1 cellular context compared by ENCODE assay signal in the genomic region with DNA sequence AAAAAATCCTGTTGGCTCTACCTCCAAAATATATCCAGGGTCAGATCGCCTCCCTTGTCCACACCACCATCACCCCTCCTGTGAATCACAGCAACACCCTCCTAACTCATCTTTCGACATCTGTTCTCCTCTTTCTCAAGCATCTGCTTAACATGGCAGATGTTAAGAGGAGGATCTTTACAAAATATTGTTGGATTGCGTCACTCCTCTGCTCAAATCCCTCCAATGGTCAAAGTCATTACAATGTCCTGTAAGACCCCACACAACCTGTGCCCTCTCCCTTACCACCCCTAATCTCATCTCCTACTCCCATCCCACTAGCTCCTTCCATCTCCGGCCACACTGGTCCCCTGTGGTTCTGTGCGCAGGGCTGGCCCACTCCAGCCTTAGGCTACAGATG.
TF ChIP-seq lines count a peak whose summit lies in the region.

No MANE protein-coding gene starts in this region.

TF ChIP-seq in HepG2, 621 proteins besides CTCF, POLR2A, EP300 and RAD21 (continued from another document):
- TF ChIP-seq, protein P1, sequence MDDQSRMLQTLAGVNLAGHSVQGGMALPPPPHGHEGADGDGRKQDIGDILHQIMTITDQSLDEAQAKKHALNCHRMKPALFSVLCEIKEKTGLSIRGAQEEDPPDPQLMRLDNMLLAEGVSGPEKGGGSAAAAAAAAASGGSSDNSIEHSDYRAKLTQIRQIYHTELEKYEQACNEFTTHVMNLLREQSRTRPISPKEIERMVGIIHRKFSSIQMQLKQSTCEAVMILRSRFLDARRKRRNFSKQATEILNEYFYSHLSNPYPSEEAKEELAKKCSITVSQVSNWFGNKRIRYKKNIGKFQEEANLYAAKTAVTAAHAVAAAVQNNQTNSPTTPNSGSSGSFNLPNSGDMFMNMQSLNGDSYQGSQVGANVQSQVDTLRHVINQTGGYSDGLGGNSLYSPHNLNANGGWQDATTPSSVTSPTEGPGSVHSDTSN (CRISPR knock-in tag; IDR thresholded peaks at IDR 0.05; ENCODE audit: borderline replicate concordance) = no peak
TF ChIP-seq in HepG2: peak in this region for 2.
